In the genomic region with DNA sequence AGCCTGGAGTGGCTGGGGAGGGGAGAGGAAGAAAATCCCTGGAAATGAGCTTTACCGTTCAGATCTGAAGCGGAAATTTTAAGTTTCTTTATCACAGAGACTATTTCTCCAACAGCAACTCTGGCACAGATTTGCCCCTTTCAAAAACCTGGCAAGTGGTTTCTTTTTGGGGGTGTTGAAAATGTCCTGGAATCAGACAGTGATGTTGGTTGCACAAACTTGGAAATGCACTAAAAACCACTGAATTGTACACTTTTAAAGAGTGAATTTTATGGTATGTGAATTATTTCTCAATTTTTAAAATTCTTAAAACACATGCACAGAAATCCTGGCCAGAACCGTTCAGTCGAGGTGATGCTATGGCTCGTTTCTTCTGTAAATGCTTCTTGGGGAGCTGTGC, we compare ENCODE assay signal across 1 cellular context.
TF ChIP-seq lines count a peak whose summit lies in the region.

No MANE protein-coding gene starts in this region.

TF ChIP-seq in IMR-90, 13 proteins besides CTCF, POLR2A, EP300 and RAD21 (continued from another document):
- TF ChIP-seq NFE2L2 (IDR thresholded peaks at IDR 0.05; ENCODE audit: low read depth, low read length), result no peak
